Comparison of ENCODE assay signal across 1 cellular context in genomic region chr6:7270320-7271204, GRCh38.
TF ChIP-seq lines count a peak whose summit lies in the region.

No MANE protein-coding gene starts in this region.

TF ChIP-seq in HepG2, 621 proteins besides CTCF, POLR2A, EP300 and RAD21 (continued from another document and continues in another):
- TF ChIP-seq, protein P1, sequence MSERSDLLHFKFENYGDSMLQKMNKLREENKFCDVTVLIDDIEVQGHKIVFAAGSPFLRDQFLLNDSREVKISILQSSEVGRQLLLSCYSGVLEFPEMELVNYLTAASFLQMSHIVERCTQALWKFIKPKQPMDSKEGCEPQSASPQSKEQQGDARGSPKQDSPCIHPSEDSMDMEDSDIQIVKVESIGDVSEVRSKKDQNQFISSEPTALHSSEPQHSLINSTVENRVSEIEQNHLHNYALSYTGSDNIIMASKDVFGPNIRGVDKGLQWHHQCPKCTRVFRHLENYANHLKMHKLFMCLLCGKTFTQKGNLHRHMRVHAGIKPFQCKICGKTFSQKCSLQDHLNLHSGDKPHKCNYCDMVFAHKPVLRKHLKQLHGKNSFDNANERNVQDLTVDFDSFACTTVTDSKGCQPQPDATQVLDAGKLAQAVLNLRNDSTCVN (CRISPR knock-in tag; IDR thresholded peaks at IDR 0.05; ENCODE audit: borderline replicate concordance), result no peak
- TF ChIP-seq CBX1 (IDR thresholded peaks at IDR 0.05; ENCODE audit: low read depth) (no peak), FOXJ3 (CRISPR knock-in tag; IDR thresholded peaks at IDR 0.05; ENCODE audit: borderline replicate concordance) (0 out of 2 replicates have a peak, but pooled peaks have one; percentile 13), ZBTB4 (CRISPR knock-in tag; IDR thresholded peaks at IDR 0.05; ENCODE audit: borderline replicate concordance) (peak; percentile 24; the same call in 1 of the 2 replicates), ZNF441 (CRISPR knock-in tag; IDR thresholded peaks at IDR 0.05; ENCODE audit: borderline replicate concordance) (peak; percentile 55; the same call in 1 of the 2 replicates), ZNF563 (CRISPR knock-in tag; IDR thresholded peaks at IDR 0.05) (0 out of 2 replicates have a peak, but pooled peaks have one; percentile 46), TFAP4 (IDR thresholded peaks at IDR 0.05; ENCODE audit: borderline replicate concordance, low read depth) (peak; percentile 85; the same call in 1 of the 2 replicates), KIAA2018 (CRISPR knock-in tag; IDR thresholded peaks at IDR 0.05; ENCODE audit: borderline replicate concordance) (no peak), ZNF292 (CRISPR knock-in tag; IDR thresholded peaks at IDR 0.05; ENCODE audit: borderline replicate concordance, low read depth) (peak; percentile 93; the same call in 1 of the 2 replicates), PHF20 (CRISPR knock-in tag; IDR thresholded peaks at IDR 0.05) (no peak), NAIF1 (CRISPR knock-in tag; IDR thresholded peaks at IDR 0.05; ENCODE audit: borderline replicate concordance) (no peak), ZNF337 (CRISPR knock-in tag; IDR thresholded peaks at IDR 0.05; ENCODE audit: borderline replicate concordance, low read depth) (no peak), E2F2 (CRISPR knock-in tag; IDR thresholded peaks at IDR 0.05; ENCODE audit: borderline replicate concordance) (no peak), GPN1 (CRISPR knock-in tag; IDR thresholded peaks at IDR 0.05; ENCODE audit: borderline replicate concordance) (no peak), ZMYM2 (CRISPR knock-in tag; IDR thresholded peaks at IDR 0.05) (no peak), KAT7 (CRISPR knock-in tag; IDR thresholded peaks at IDR 0.05; ENCODE audit: borderline replicate concordance) (0 out of 2 replicates have a peak, but pooled peaks have one; percentile 37), U2AF1 (optimal IDR thresholded peaks at IDR 0.05; ENCODE audit: low read depth, low read length) (no peak), SATB2 (CRISPR knock-in tag; IDR thresholded peaks at IDR 0.05) (0 out of 2 replicates have a peak, but pooled peaks have one; percentile 16), ZNF343 (CRISPR knock-in tag; IDR thresholded peaks at IDR 0.05) (peak; percentile 59; the same call in 1 of the 2 replicates), ISL2 (CRISPR knock-in tag; IDR thresholded peaks at IDR 0.05) (peak; percentile 71; the same call in 1 of the 2 replicates), SRSF1 (optimal IDR thresholded peaks at IDR 0.05; ENCODE audit: low read depth, low read length) (no peak), ZFP91 (CRISPR knock-in tag; IDR thresholded peaks at IDR 0.05; ENCODE audit: borderline replicate concordance) (peak; percentile 58; the same call in 1 of the 2 replicates), XRCC5 (optimal IDR thresholded peaks at IDR 0.05; ENCODE audit: low read length) (peak; percentile 84), CBFB (CRISPR knock-in tag; IDR thresholded peaks at IDR 0.05) (0 out of 2 replicates have a peak, but pooled peaks have one; percentile 56), ZGPAT (CRISPR knock-in tag; IDR thresholded peaks at IDR 0.05) (peak; percentile 63), BORCS8-MEF2B (CRISPR knock-in tag; IDR thresholded peaks at IDR 0.05) (peak; percentile 49; the same call in 1 of the 2 replicates)
- TF ChIP-seq, protein P2, sequence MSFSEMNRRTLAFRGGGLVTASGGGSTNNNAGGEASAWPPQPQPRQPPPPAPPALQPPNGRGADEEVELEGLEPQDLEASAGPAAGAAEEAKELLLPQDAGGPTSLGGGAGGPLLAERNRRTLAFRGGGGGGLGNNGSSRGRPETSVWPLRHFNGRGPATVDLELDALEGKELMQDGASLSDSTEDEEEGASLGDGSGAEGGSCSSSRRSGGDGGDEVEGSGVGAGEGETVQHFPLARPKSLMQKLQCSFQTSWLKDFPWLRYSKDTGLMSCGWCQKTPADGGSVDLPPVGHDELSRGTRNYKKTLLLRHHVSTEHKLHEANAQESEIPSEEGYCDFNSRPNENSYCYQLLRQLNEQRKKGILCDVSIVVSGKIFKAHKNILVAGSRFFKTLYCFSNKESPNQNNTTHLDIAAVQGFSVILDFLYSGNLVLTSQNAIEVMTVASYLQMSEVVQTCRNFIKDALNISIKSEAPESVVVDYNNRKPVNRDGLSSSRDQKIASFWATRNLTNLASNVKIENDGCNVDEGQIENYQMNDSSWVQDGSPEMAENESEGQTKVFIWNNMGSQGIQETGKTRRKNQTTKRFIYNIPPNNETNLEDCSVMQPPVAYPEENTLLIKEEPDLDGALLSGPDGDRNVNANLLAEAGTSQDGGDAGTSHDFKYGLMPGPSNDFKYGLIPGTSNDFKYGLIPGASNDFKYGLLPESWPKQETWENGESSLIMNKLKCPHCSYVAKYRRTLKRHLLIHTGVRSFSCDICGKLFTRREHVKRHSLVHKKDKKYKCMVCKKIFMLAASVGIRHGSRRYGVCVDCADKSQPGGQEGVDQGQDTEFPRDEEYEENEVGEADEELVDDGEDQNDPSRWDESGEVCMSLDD (CRISPR knock-in tag; IDR thresholded peaks at IDR 0.05; ENCODE audit: borderline replicate concordance), result no peak
- TF ChIP-seq, protein P3, sequence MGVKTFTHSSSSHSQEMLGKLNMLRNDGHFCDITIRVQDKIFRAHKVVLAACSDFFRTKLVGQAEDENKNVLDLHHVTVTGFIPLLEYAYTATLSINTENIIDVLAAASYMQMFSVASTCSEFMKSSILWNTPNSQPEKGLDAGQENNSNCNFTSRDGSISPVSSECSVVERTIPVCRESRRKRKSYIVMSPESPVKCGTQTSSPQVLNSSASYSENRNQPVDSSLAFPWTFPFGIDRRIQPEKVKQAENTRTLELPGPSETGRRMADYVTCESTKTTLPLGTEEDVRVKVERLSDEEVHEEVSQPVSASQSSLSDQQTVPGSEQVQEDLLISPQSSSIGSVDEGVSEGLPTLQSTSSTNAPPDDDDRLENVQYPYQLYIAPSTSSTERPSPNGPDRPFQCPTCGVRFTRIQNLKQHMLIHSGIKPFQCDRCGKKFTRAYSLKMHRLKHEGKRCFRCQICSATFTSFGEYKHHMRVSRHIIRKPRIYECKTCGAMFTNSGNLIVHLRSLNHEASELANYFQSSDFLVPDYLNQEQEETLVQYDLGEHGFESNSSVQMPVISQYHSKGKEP (CRISPR knock-in tag; IDR thresholded peaks at IDR 0.05), result no peak
